Comparison of ENCODE assay signal across 11 cellular contexts in genomic region chr5:99675974-99676373, GRCh38.
"Had no signal": no experiment of that assay in that cellular context is flagged by ENCODE, and none has a peak within 500 bp of the region (broad histone marks: within the 10 kb centered on the region; RNA-seq: fewer than 3 reads in every experiment).

No MANE protein-coding gene starts in this region.

- H3K27me3 Mint-ChIP-seq: IgD-negative memory B cell had no signal

- H3K36me3 ChIP-seq: HAP-1 had no signal

- H3K4me3 ChIP-seq: HAP-1 had no signal

- ATAC-seq: HCT116, HepG2 had no signal

- H3K27ac ChIP-seq: HL-60, KMS-11 had no signal

- H3K4me3 Mint-ChIP-seq: HFFc6, IgD-negative memory B cell had no signal

- H3K9me3 Mint-ChIP-seq: IgD-negative memory B cell had no signal

- H3K4me2 ChIP-seq: KMS-11 had no signal

- DNase-seq: GOT3, HFFc6, Karpas-422, KBM-7 had no signal

- H3K27ac Mint-ChIP-seq: HFFc6, IgD-negative memory B cell had no signal

- H3K36me3 Mint-ChIP-seq: IgD-negative memory B cell had no signal

- FAIRE-seq: H54, HepG2 had no signal

- H3K4me1 Mint-ChIP-seq: IgD-negative memory B cell had no signal

- H3K4me1 ChIP-seq: HAP-1 had no signal
